Comparison of ENCODE assay signal across 1 cellular context in the genomic region with DNA sequence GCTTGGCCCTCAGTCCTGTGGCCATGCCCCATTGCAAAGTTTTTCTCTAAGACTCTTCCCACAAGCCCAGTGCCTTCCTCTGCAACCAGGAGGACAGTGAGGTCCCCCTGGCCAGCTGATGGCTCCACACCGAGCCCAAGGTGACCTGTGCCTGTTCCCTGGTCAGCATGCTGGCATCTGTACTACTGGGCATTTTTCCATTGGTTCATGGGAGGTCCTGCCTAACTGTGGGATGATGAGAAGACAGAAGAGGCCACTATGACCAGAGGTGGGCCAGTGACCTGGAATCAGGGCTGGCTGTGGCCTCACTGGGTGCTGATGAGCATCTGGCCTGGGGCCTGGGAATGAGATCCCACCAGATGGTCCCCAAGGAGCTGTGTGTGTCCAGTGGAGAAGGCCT.
TF ChIP-seq lines count a peak whose summit lies in the region.

No MANE protein-coding gene starts in this region.

TF ChIP-seq in IMR-90, 13 proteins besides CTCF, POLR2A, EP300 and RAD21 (continued from another document):
- TF ChIP-seq RFX5 (IDR thresholded peaks at IDR 0.05; ENCODE audit: low read depth, low read length) (no peak), CEBPB (IDR thresholded peaks at IDR 0.05; ENCODE audit: low read depth, low read length) (no peak), BHLHE40 (IDR thresholded peaks at IDR 0.05; ENCODE audit: low read depth, low read length) (no peak), MXI1 (IDR thresholded peaks at IDR 0.05; ENCODE audit: borderline replicate concordance, low read depth, low read length) (no peak), CHD1 (IDR thresholded peaks at IDR 0.05; ENCODE audit: low read depth, low read length) (no peak), RCOR1 (IDR thresholded peaks at IDR 0.05; ENCODE audit: insufficient replicate concordance, low read length) (no peak), MAZ (IDR thresholded peaks at IDR 0.05; ENCODE audit: borderline replicate concordance, low read depth, low read length) (no peak), MAFK (IDR thresholded peaks at IDR 0.05; ENCODE audit: low read depth, low read length) (no peak)
- TF ChIP-seq, protein P1, sequence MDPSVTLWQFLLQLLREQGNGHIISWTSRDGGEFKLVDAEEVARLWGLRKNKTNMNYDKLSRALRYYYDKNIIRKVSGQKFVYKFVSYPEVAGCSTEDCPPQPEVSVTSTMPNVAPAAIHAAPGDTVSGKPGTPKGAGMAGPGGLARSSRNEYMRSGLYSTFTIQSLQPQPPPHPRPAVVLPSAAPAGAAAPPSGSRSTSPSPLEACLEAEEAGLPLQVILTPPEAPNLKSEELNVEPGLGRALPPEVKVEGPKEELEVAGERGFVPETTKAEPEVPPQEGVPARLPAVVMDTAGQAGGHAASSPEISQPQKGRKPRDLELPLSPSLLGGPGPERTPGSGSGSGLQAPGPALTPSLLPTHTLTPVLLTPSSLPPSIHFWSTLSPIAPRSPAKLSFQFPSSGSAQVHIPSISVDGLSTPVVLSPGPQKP (IDR thresholded peaks at IDR 0.05; ENCODE audit: borderline replicate concordance, low read depth, low read length) = no peak
